In the genomic region with DNA sequence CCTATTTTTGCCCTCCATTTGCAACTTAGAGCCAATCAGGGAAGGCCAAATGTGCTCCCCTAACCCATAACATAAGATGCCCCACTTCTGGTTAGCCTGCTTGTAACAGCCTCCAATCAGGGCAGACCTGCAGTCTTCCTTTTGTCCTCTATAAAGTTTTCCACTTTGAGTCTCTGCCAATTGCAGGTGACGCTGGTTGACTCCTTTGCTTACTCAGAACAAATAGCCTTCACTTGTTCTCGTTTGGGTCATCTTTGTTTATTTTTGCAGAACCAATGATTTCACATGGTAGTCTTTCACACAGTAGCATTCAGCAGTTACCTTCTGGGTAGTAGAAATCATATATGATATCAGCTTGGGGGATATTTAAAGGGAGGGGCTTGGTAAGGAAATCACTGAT, we compare ENCODE assay signal across 19 cellular contexts.
A peak's percentile ranks its signal among the peaks of the same experiment; 100 is the strongest.
DNase-seq lines count a peak whose midpoint lies in the region; ATAC-seq, FAIRE-seq and TF ChIP-seq lines count a peak whose summit lies in the region.
"Had no signal": no experiment of that assay in that cellular context is flagged by ENCODE, and none has a peak within 500 bp of the region (broad histone marks: within the 10 kb centered on the region; RNA-seq: fewer than 3 reads in every experiment).

No MANE protein-coding gene starts in this region.

- CTCF ChIA-PET in A549 (lab: Yijun Ruan, JAX) = interaction anchor here (1.3 kb wide), 1 partner anchor 196 kb away, joined by 5 read pairs; no protein-coding TSS in a partner anchor

- H3K36me3 ChIP-seq in right lobe of liver = no peaks in the 10 kb centered on the region
- H3K36me3 ChIP-seq in MM.1S (replicated peaks; ENCODE audit: insufficient read depth, low read length) = no peaks in the 10 kb centered on the region
- H3K36me3 ChIP-seq: HAP-1 had no signal

- ATAC-seq in A549 (peak; percentile 48 to 68; a peak in 5 of 6 replicates), right lobe of liver (peak; percentile 75 to 81 (median 79))
- ATAC-seq: CD8-positive, alpha-beta T cell; GM12878; K562 had no signal

- no peak for TF ChIP-seq RAD21 in A549 (conservative IDR thresholded peaks at IDR 0.05 in 1 of 2, IDR thresholded peaks at IDR 0.05 in 1 of 2)

- no peaks in the 10 kb centered on the region for H3K9me2 ChIP-seq in MM.1S (replicated peaks; ENCODE audit: insufficient read depth, low read length)

- H3K4me2 ChIP-seq in A549 = peak overlapping the region; percentile 35; the same call in 2 of the 3 replicates
- no peak overlapping the region for H3K4me2 ChIP-seq in MM.1S (ENCODE audit: low read depth, low read length)

- H3K4me1 ChIP-seq in A549 = peaks cover 8% of the 10 kb centered on the region; the same call in 1 of the 3 replicates
- H3K4me1 ChIP-seq in right lobe of liver = peaks cover 0 to 41% (median 10%) of the 10 kb centered on the region in 4 donors
- no peaks in the 10 kb centered on the region for H3K4me1 ChIP-seq in MM.1S (ENCODE audit: low read length)
- H3K4me1 ChIP-seq: HAP-1 had no signal

- H3K9ac ChIP-seq in MM.1S (ENCODE audit: low read length) = no peak overlapping the region
- H3K9ac ChIP-seq: GM23248 had no signal

- no peaks in the 10 kb centered on the region for H3K79me2 ChIP-seq in MM.1S (ENCODE audit: low read length)

- H3K27me3 ChIP-seq in right lobe of liver = no peaks in the 10 kb centered on the region
- no peaks in the 10 kb centered on the region for H3K27me3 ChIP-seq in MM.1S (replicated peaks; ENCODE audit: insufficient read depth, low read length)

- H3K4me3 ChIP-seq in A549 (no peak overlapping the region), right lobe of liver (no peak overlapping the region), MM.1S (ENCODE audit: low read length) (no peak overlapping the region)
- H3K4me3 ChIP-seq: GM12878, GM23248, HAP-1, K562 had no signal

- WGBS in A549 (ENCODE audit: missing lambda C conversion rate) = 7% methylated on average over 2 of the region's 2 CpGs
- 14% methylated on average over 2 of the region's 2 CpGs for WGBS in right lobe of liver (ENCODE audit: insufficient coverage, low coverage, low lambda C conversion rate, missing lambda C conversion rate)

- TF ChIP-seq CTCF in A549 (IDR thresholded peaks at IDR 0.05) (no peak), C4-2B (conservative IDR thresholded peaks at IDR 0.05) (no peak), right lobe of liver (IDR thresholded peaks at IDR 0.05) (no peak), MM.1S (IDR thresholded peaks at IDR 0.05; ENCODE audit: low read length) (no peak)

- no peak for TF ChIP-seq EP300 in A549 (IDR thresholded peaks at IDR 0.05)

- DNase-seq in A549 (ENCODE audit: low read depth in 1 of 2, low spot score in 1 of 2) (peak in 1 of 2 experiments; percentile 49), M059J (ENCODE audit: low read depth) (peak; percentile 60), right lobe of liver (peak in 1 of 3 donors; percentile 53), SKM-1 (lab: John Stamatoyannopoulos, UW; ENCODE audit: unreplicated experiment) (no peak), MM.1S (no peak)
- no peak for DNase-seq in stimulated activated naive CD4-positive, alpha-beta T cell treated with Interleukin-2 at 50 U/mL for 16 hours (lab: John Stamatoyannopoulos, UW)
- DNase-seq: AML-193; CD8-positive, alpha-beta T cell; DMS 273 treated with DMSO at 0.1 percent for 48 hours; DMS53; DND-41; EL; GM23248; IMR-90 had no signal

- no peaks in the 10 kb centered on the region for H4K20me1 ChIP-seq in MM.1S (ENCODE audit: insufficient read depth, low read length)

- no peak overlapping the region for H2AFZ ChIP-seq in MM.1S (ENCODE audit: low read length)
- H2AFZ ChIP-seq: GM23248 had no signal

- H3K9me3 ChIP-seq in A549 (no peaks in the 10 kb centered on the region), right lobe of liver (no peaks in the 10 kb centered on the region), MM.1S (replicated peaks; ENCODE audit: insufficient read depth, low read length) (no peaks in the 10 kb centered on the region)
- H3K9me3 ChIP-seq: HAP-1 had no signal

- FAIRE-seq in A549 (lab: Jason Lieb, UNC) = no peak
- FAIRE-seq: A204.1, GM12878, K562 had no signal

- TF ChIP-seq POLR2A in A549 (IDR thresholded peaks at IDR 0.05; ENCODE audit: low read length) (no peak), right lobe of liver (IDR thresholded peaks at IDR 0.05) (no peak)

- intact Hi-C loops in right lobe of liver (cut with DNase I) = no loop called here

- no peaks in the 10 kb centered on the region for H3F3A ChIP-seq in MM.1S (ENCODE audit: insufficient read depth, low read length)

- POLR2A ChIA-PET in A549 (lab: Yijun Ruan, JAX) = no interaction called here

- H3K27ac ChIP-seq in A549 (no peak overlapping the region), C4-2B (peak overlapping the region; percentile 64; the same call in 1 of the 2 replicates), right lobe of liver (peak overlapping the region; percentile 45 to 91 (median 72)), MM.1S (ENCODE audit: low read length) (no peak overlapping the region)
- H3K27ac ChIP-seq: GM23248 had no signal

TF ChIP-seq in A549, 52 proteins besides CTCF, POLR2A, EP300 and RAD21:
- TF ChIP-seq RFX5 (IDR thresholded peaks at IDR 0.05) (no peak), HEYL (CRISPR knock-in tag; IDR thresholded peaks at IDR 0.05) (no peak), ZFP36 (IDR thresholded peaks at IDR 0.05; ENCODE audit: borderline replicate concordance, partially characterized antibody) (no peak), KDM5A (IDR thresholded peaks at IDR 0.05) (no peak), CHD4 (IDR thresholded peaks at IDR 0.05; ENCODE audit: borderline replicate concordance) (no peak), POLR2AphosphoS2 (conservative IDR thresholded peaks at IDR 0.05; ENCODE audit: low read length) (no peak), NFE2L2 (conservative IDR thresholded peaks at IDR 0.05; ENCODE audit: low read length) (no peak), ESRRA (IDR thresholded peaks at IDR 0.05; ENCODE audit: borderline replicate concordance, low read length) (no peak), HOXA7 (CRISPR knock-in tag; IDR thresholded peaks at IDR 0.05) (no peak), CBX2 (IDR thresholded peaks at IDR 0.05; ENCODE audit: borderline replicate concordance, low read depth) (no peak), FOXS1 (CRISPR knock-in tag; IDR thresholded peaks at IDR 0.05) (no peak), HOXB5 (CRISPR knock-in tag; IDR thresholded peaks at IDR 0.05) (no peak)
- TF ChIP-seq, protein P1, sequence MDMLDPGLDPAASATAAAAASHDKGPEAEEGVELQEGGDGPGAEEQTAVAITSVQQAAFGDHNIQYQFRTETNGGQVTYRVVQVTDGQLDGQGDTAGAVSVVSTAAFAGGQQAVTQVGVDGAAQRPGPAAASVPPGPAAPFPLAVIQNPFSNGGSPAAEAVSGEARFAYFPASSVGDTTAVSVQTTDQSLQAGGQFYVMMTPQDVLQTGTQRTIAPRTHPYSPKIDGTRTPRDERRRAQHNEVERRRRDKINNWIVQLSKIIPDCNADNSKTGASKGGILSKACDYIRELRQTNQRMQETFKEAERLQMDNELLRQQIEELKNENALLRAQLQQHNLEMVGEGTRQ (IDR thresholded peaks at IDR 0.05) = no peak
TF ChIP-seq in A549: peak in this region for 0.

Comparison
In these comparisons a context has a peak if more than half of its experiments do, and no peak if none do; other contexts are left out.
1. H3K27ac ChIP-seq: peak in C4-2B (single experiment) and right lobe of liver (3 of 3); none in A549 (0 of 2) and MM.1S (single experiment).